19 cellular contexts compared by ENCODE assay signal in the genomic region with DNA sequence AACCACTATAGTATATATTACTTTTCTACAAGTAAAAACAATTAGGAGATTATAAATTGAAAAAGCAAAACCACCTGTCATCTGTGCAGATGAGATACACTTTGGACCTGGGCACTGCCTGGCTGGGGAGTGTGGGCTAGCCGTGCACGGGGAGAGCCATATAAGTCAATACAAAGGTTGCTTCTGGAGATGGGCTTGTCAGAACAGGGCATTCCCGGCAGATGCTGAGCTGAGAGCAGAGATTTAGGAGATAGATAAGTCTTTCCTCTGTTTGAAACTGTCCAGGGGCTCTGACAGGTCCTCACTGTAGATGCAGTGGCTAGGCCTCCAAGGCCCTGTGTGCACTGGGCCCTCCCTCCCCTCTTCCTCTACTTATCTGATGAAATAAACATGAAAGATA.
"Had no signal": no experiment of that assay in that cellular context is flagged by ENCODE, and none has a peak within 500 bp of the region (broad histone marks: within the 10 kb centered on the region; RNA-seq: fewer than 3 reads in every experiment).

No MANE protein-coding gene starts in this region.

- H3K36me3 ChIP-seq: gastroesophageal sphincter, heart left ventricle, prostate gland, right atrium auricular region, suprapubic skin had no signal

- H3K27ac Mint-ChIP-seq: activated CD4-positive, alpha-beta memory T cell treated with anti-CD3 and anti-CD28 coated beads, Interleukin-2, amount 10 ng/mL, durations not matched to agents 7 days and 5 days; activated naive CD4-positive, alpha-beta T cell treated with anti-CD3 and anti-CD28 coated beads for 36 hours; activated naive CD8-positive, alpha-beta T cell treated with anti-CD3 and anti-CD28 coated beads, Interleukin-2, amount 50 U/mL, for 24 hours; stimulated activated naive CD8-positive, alpha-beta T cell treated with anti-CD3 and anti-CD28 coated beads, Interleukin-15, Interleukin-2, amounts not matched to agents 100 ng/mL and 50 ng/mL, for 24 hours had no signal

- H3K27ac ChIP-seq: gastroesophageal sphincter, heart left ventricle, prostate gland, right atrium auricular region, suprapubic skin had no signal

- H3K27me3 Mint-ChIP-seq: activated CD4-positive, alpha-beta memory T cell treated with anti-CD3 and anti-CD28 coated beads, Interleukin-2, amount 10 ng/mL, durations not matched to agents 7 days and 5 days; activated naive CD8-positive, alpha-beta T cell treated with anti-CD3 and anti-CD28 coated beads, Interleukin-2, amount 50 U/mL, for 24 hours; naive B cell; stimulated activated naive CD8-positive, alpha-beta T cell treated with anti-CD3 and anti-CD28 coated beads, Interleukin-15, Interleukin-2, amounts not matched to agents 100 ng/mL and 50 ng/mL, for 24 hours; T-cell had no signal

- H3K9me3 ChIP-seq: gastroesophageal sphincter, heart left ventricle, prostate gland, right atrium auricular region, suprapubic skin had no signal

- H3K4me3 ChIP-seq: gastroesophageal sphincter, heart left ventricle, prostate gland, right atrium auricular region, suprapubic skin had no signal

- ATAC-seq: activated naive CD8-positive, alpha-beta T cell treated with anti-CD3 and anti-CD28 coated beads, Interleukin-2, amount 50 U/mL, for 24 hours; activated T-cell treated with anti-CD3 and anti-CD28 coated beads, Interleukin-2, amount 50 U/mL, for 4 hours; T-cell had no signal

- H3K27me3 ChIP-seq: gastroesophageal sphincter, heart left ventricle, right atrium auricular region, suprapubic skin had no signal

- H3K4me3 Mint-ChIP-seq: activated CD4-positive, alpha-beta memory T cell treated with anti-CD3 and anti-CD28 coated beads, Interleukin-2, amount 10 ng/mL, durations not matched to agents 7 days and 5 days; activated naive CD4-positive, alpha-beta T cell treated with anti-CD3 and anti-CD28 coated beads for 36 hours; activated naive CD8-positive, alpha-beta T cell treated with anti-CD3 and anti-CD28 coated beads, Interleukin-2, amount 50 U/mL, for 24 hours; activated T-cell treated with anti-CD3 and anti-CD28 coated beads, Interleukin-2, amount 50 U/mL, for 4 hours; brain; naive B cell; neural crest cell; stimulated activated naive CD8-positive, alpha-beta T cell treated with anti-CD3 and anti-CD28 coated beads, Interleukin-15, Interleukin-2, amounts not matched to agents 100 ng/mL and 50 ng/mL, for 24 hours; T-cell had no signal

- H3K4me1 ChIP-seq: prostate gland had no signal

- H3K4me1 Mint-ChIP-seq: neural crest cell had no signal

- H3K9me3 Mint-ChIP-seq: activated CD4-positive, alpha-beta memory T cell treated with anti-CD3 and anti-CD28 coated beads, Interleukin-2, amount 10 ng/mL, durations not matched to agents 7 days and 5 days; activated naive CD4-positive, alpha-beta T cell treated with anti-CD3 and anti-CD28 coated beads for 36 hours; activated naive CD8-positive, alpha-beta T cell treated with anti-CD3 and anti-CD28 coated beads, Interleukin-2, amount 50 U/mL, for 24 hours; activated T-cell treated with anti-CD3 and anti-CD28 coated beads, Interleukin-2, amount 50 U/mL, for 4 hours; brain; neural crest cell; stimulated activated naive CD8-positive, alpha-beta T cell treated with anti-CD3 and anti-CD28 coated beads, Interleukin-15, Interleukin-2, amounts not matched to agents 100 ng/mL and 50 ng/mL, for 24 hours; T-cell had no signal

- DNase-seq: activated CD4-positive, alpha-beta memory T cell treated with anti-CD3 and anti-CD28 coated beads, Interleukin-2, amount 10 ng/mL, durations not matched to agents 7 days and 5 days; activated CD4-positive, alpha-beta T cell treated with anti-CD3 and anti-CD28 coated beads for 48 hours; activated CD4-positive, CD25-positive, alpha-beta regulatory T cell; activated CD8-positive, alpha-beta memory T cell treated with anti-CD3 and anti-CD28 coated beads, Interleukin-2, amount 50 U/mL, for 4 hours; activated naive CD4-positive, alpha-beta T cell treated with anti-CD3 and anti-CD28 coated beads for 36 hours; activated naive CD8-positive, alpha-beta T cell treated with anti-CD3 and anti-CD28 coated beads, Interleukin-2, amount 50 U/mL, for 24 hours; activated T-cell treated with anti-CD3 and anti-CD28 coated beads, Interleukin-2, amount 50 U/mL, for 4 hours; caudate nucleus; heart left ventricle; naive B cell; T-cell; trophoblast cell had no signal
